In genomic region chr15:41813426-41813825, GRCh38 we compare ENCODE assay signal across 21 cellular contexts. TPM values are rescaled to one million over a fixed set of nuclear protein-coding genes. Genes with fewer than 3 reads are reported as not detected.
A peak's percentile ranks its signal among the peaks of the same experiment; 100 is the strongest.
DNase-seq lines count a peak whose midpoint lies in the region; ATAC-seq and TF ChIP-seq lines count a peak whose summit lies in the region.
"Had no signal": no experiment of that assay in that cellular context is flagged by ENCODE, and none has a peak within 500 bp of the region (broad histone marks: within the 10 kb centered on the region; RNA-seq: fewer than 3 reads in every experiment).

No MANE protein-coding gene starts in this region.

- H3K4me2 ChIP-seq in GM23338 = no peak overlapping the region
- H3K4me2 ChIP-seq: A549 had no signal

- H3K4me1 ChIP-seq in left ventricle myocardium inferior (peaks cover 4% of the 10 kb centered on the region), GM23338 (ENCODE audit: insufficient read depth) (no peaks in the 10 kb centered on the region)
- H3K4me1 ChIP-seq: A549, BE2C, HAP-1 had no signal

- no peaks in the 10 kb centered on the region for H4K20me1 ChIP-seq in GM23338 (replicated peaks; ENCODE audit: insufficient read depth)

- no peaks in the 10 kb centered on the region; the same call in 2 of the 3 replicates for H3K36me3 Mint-ChIP-seq in GM23338 (ENCODE audit: low read depth)
- peaks cover 16% of the 10 kb centered on the region for H3K36me3 Mint-ChIP-seq in stimulated activated effector memory CD8-positive, alpha-beta T cell treated with anti-CD3 and anti-CD28 coated beads, Interleukin-12 subunit alpha, Interleukin-12 subunit beta, amount 100 ng/mL, for 72 hours

- H3K9me3 Mint-ChIP-seq in GM23338 = no peaks in the 10 kb centered on the region; the same call in 2 of the 3 replicates
- H3K9me3 Mint-ChIP-seq in stimulated activated effector memory CD8-positive, alpha-beta T cell treated with anti-CD3 and anti-CD28 coated beads, Interleukin-12 subunit alpha, Interleukin-12 subunit beta, amount 100 ng/mL, for 72 hours = no peaks in the 10 kb centered on the region
- H3K9me3 Mint-ChIP-seq: CD4-positive, alpha-beta T cell; CD8-positive, alpha-beta memory T cell; HFFc6 had no signal

- H3K9me2 ChIP-seq in GM23338 (ENCODE audit: insufficient read depth) = no peaks in the 10 kb centered on the region

- peaks cover 9% of the 10 kb centered on the region; the same call in 2 of the 3 replicates for H3K4me1 Mint-ChIP-seq in GM23338
- peaks cover 25% of the 10 kb centered on the region for H3K4me1 Mint-ChIP-seq in stimulated activated effector memory CD8-positive, alpha-beta T cell treated with anti-CD3 and anti-CD28 coated beads, Interleukin-12 subunit alpha, Interleukin-12 subunit beta, amount 100 ng/mL, for 72 hours

- H3K4me3 ChIP-seq in left ventricle myocardium inferior (no peak overlapping the region), GM23338 (no peak overlapping the region)
- H3K4me3 ChIP-seq: A549, HAP-1 had no signal

- TF ChIP-seq CTCF in left ventricle myocardium inferior (IDR thresholded peaks at IDR 0.05; ENCODE audit: borderline replicate concordance) (no peak), GM23338 (conservative IDR thresholded peaks at IDR 0.05; ENCODE audit: low read depth in 2 of 2) (no peak)

- no peak for ATAC-seq in Right ventricle myocardium inferior
- ATAC-seq in GM23338 = no peak
- no peak for ATAC-seq in stimulated activated effector memory CD8-positive, alpha-beta T cell treated with anti-CD3 and anti-CD28 coated beads, Interleukin-12 subunit alpha, Interleukin-12 subunit beta, amount 100 ng/mL, for 72 hours
- ATAC-seq: A549 had no signal

- H3K36me3 ChIP-seq in left ventricle myocardium inferior (peaks cover 61% of the 10 kb centered on the region), GM23338 (ENCODE audit: insufficient read depth) (no peaks in the 10 kb centered on the region)

- no peak overlapping the region for H2AFZ ChIP-seq in GM23338

- peaks cover 4% of the 10 kb centered on the region for H3K27me3 Mint-ChIP-seq in GM23338 (ENCODE audit: insufficient read depth, low read depth, poor library complexity)
- H3K27me3 Mint-ChIP-seq: CD4-positive, alpha-beta T cell; CD8-positive, alpha-beta memory T cell had no signal

- H3K27ac ChIP-seq in left ventricle myocardium inferior (replicated peaks) = no peak overlapping the region
- H3K27ac ChIP-seq in GM23338 (ENCODE audit: low read depth) = no peak overlapping the region
- H3K27ac ChIP-seq in caudate nucleus (ENCODE audit: low read depth, low read length) = no peak overlapping the region
- H3K27ac ChIP-seq: A549, C4-2B had no signal

- H3K27ac Mint-ChIP-seq in GM23338 = peak overlapping the region; percentile 60
- peak overlapping the region; percentile 26 for H3K27ac Mint-ChIP-seq in stimulated activated effector memory CD8-positive, alpha-beta T cell treated with anti-CD3 and anti-CD28 coated beads, Interleukin-12 subunit alpha, Interleukin-12 subunit beta, amount 100 ng/mL, for 72 hours
- H3K27ac Mint-ChIP-seq: CD4-positive, alpha-beta T cell; HFFc6 had no signal

- H3F3A ChIP-seq in GM23338 (replicated peaks; ENCODE audit: low read depth) = no peaks in the 10 kb centered on the region

- intact Hi-C loops in Right ventricle myocardium inferior (cut with DNase I) (loop anchor here (5.0 kb wide), 2 partner anchors 211 to 256 kb away; partner anchors contain the start of gene TYRO3), left ventricle myocardium inferior (cut with micrococcal nuclease) (no loop called here)

- H3K27me3 ChIP-seq in left ventricle myocardium inferior (ENCODE audit: low read depth) = no peaks in the 10 kb centered on the region
- no peaks in the 10 kb centered on the region for H3K27me3 ChIP-seq in GM23338 (ENCODE audit: insufficient read depth)
- H3K27me3 ChIP-seq: BE2C had no signal

- H3K4me3 Mint-ChIP-seq in GM23338 = no peak overlapping the region
- H3K4me3 Mint-ChIP-seq in stimulated activated effector memory CD8-positive, alpha-beta T cell treated with anti-CD3 and anti-CD28 coated beads, Interleukin-12 subunit alpha, Interleukin-12 subunit beta, amount 100 ng/mL, for 72 hours = no peak overlapping the region
- H3K4me3 Mint-ChIP-seq: CD4-positive, alpha-beta T cell; CD8-positive, alpha-beta memory T cell; HFFc6 had no signal

- no peaks in the 10 kb centered on the region for H3K79me2 ChIP-seq in GM23338 (replicated peaks; ENCODE audit: insufficient read depth)

- peak; percentile 35 for DNase-seq in Right ventricle myocardium inferior (ENCODE audit: missing footprints)
- DNase-seq in left ventricle myocardium inferior = no peak
- no peak for DNase-seq in GM23338 (ENCODE audit: low spot score)
- DNase-seq in stimulated activated effector memory CD8-positive, alpha-beta T cell treated with anti-CD3 and anti-CD28 coated beads, Interleukin-12 subunit alpha, Interleukin-12 subunit beta, amount 100 ng/mL, for 72 hours (ENCODE audit: low spot score in 2 of 2) = no peak
- no peak for DNase-seq in stimulated activated CD4-positive, alpha-beta T cell treated with anti-CD3 and anti-CD28 coated beads, Interleukin-1b, Interleukin-23, amount 100 ng/mL, for 48 hours
- no peak for DNase-seq in caudate nucleus (lab: John Stamatoyannopoulos, UW)
- DNase-seq: 8988T; ACHN; AML-193; BE2C; CD4-positive, alpha-beta T cell; CD8-positive, alpha-beta memory T cell; DMS 273 treated with DMSO at 0.1 percent for 48 hours; DMS79; EL; GF-D8; GOT3; HFFc6 had no signal

- H3K9me3 ChIP-seq in left ventricle myocardium inferior (replicated peaks) = no peaks in the 10 kb centered on the region
- H3K9me3 ChIP-seq: A549, BE2C, HAP-1 had no signal

TF ChIP-seq in GM23338, 12 proteins besides CTCF, POLR2A, EP300 and RAD21 (continues in another document):
- no peak for TF ChIP-seq POLR2AphosphoS5 (IDR thresholded peaks at IDR 0.05; ENCODE audit: low read depth)
- no peak for TF ChIP-seq NANOG (IDR thresholded peaks at IDR 0.05; ENCODE audit: borderline replicate concordance)
- TF ChIP-seq EZH2phosphoT487 (IDR thresholded peaks at IDR 0.05; ENCODE audit: unreplicated experiment) = no peak
- no peak for TF ChIP-seq JUNB (IDR thresholded peaks at IDR 0.05; ENCODE audit: unreplicated experiment)
- TF ChIP-seq REST (IDR thresholded peaks at IDR 0.05; ENCODE audit: unreplicated experiment) = no peak

RNA-seq across cellular contexts. Expression of gene JMJD7, which starts 14.5 kb away (rescaled TPM):
- 12.6 TPM for total RNA-seq in Right ventricle myocardium inferior
- 12.1 TPM for total RNA-seq in left ventricle myocardium inferior
- 8.5 and 13.8 TPM in 2 replicates for total RNA-seq in GM23338 (2014; rRNA removed; shearing (Covaris generic))
- polyA plus RNA-seq in GM23338 (2016; fragmentation: Nextera tagmentation; extraction: Ambion mirVana) = 8.2 and 9.2 TPM in 2 replicates

RNA-seq across cellular contexts. Expression of gene PLA2G4B, which starts 25.2 kb away (rescaled TPM):
- total RNA-seq in Right ventricle myocardium inferior (5.8 TPM), left ventricle myocardium inferior (3.8 TPM)
- total RNA-seq in GM23338 (2014; rRNA removed; shearing (Covaris generic)) = 3.4 and 4.4 TPM in 2 replicates
- polyA plus RNA-seq in GM23338 (2016; fragmentation: Nextera tagmentation; extraction: Ambion mirVana) = 9.5 and 9.6 TPM in 2 replicates

RNA-seq across cellular contexts. Expression of gene MAPKBP1, which starts 39.1 kb away (rescaled TPM):
- 14.4 TPM for total RNA-seq in Right ventricle myocardium inferior
- 13.6 TPM for total RNA-seq in left ventricle myocardium inferior
- 8.9 and 10.2 TPM in 2 replicates for total RNA-seq in GM23338 (2014; rRNA removed; shearing (Covaris generic))
- polyA plus RNA-seq in GM23338 (2016; fragmentation: Nextera tagmentation; extraction: Ambion mirVana) = 1.9 and 2.7 TPM in 2 replicates
